In the genomic region with DNA sequence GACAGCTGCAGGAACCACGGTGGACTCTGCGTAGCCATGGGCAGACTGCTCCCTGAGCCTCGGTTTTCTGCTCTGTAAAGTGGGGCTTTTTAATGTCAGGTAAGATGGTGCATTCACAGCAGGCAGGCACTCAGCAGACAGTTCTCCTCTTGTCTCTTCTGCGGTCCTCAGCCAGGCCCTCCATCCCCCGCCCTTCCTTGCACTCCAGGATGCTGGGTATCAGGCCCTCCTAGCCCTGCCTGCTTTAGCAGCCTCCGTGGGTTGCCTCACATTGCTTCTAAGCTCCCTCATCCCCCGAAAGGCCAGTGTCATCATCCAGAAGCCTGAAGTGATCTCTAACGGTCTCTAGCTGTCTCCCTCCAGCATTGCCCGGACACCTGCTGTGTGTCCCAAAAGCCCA, we compare ENCODE assay signal across 28 cellular contexts.
"Had no signal": no experiment of that assay in that cellular context is flagged by ENCODE, and none has a peak within 500 bp of the region (broad histone marks: within the 10 kb centered on the region; RNA-seq: fewer than 3 reads in every experiment).

No MANE protein-coding gene starts in this region.

- H3K9me3 Mint-ChIP-seq: dendritic cell treated with granulocyte-macrophage colony-stimulating factor and Interleukin-4, amounts not matched to agents 40 ng/mL and 50 ng/mL, for 4 days; natural killer cell treated with Interleukin-12 subunit alpha and Interleukin-12 subunit beta and Interleukin-15 and Interleukin-18, amount 100 ng/mL, for 72 hours; stimulated activated naive CD8-positive, alpha-beta T cell treated with anti-CD3 and anti-CD28 coated beads, Interleukin-15, Interleukin-2, amounts not matched to agents 100 ng/mL and 50 ng/mL, for 24 hours had no signal

- H3K4me3 Mint-ChIP-seq: dendritic cell treated with granulocyte-macrophage colony-stimulating factor and Interleukin-4, amounts not matched to agents 40 ng/mL and 50 ng/mL, for 4 days; mesothelial cell of epicardium; naive B cell; natural killer cell treated with Interleukin-12 subunit alpha and Interleukin-12 subunit beta and Interleukin-15 and Interleukin-18, amount 100 ng/mL, for 72 hours; neural crest cell; stimulated activated naive B cell treated with anti-CD40 and anti-IgM and Interleukin-4, amounts not matched to agents 10 μg/mL and 1 μg/mL and 100 μg/mL, for 72 hours; stimulated activated naive CD8-positive, alpha-beta T cell treated with anti-CD3 and anti-CD28 coated beads, Interleukin-15, Interleukin-2, amounts not matched to agents 100 ng/mL and 50 ng/mL, for 24 hours had no signal

- H3K36me3 Mint-ChIP-seq: mesothelial cell of epicardium; naive B cell; natural killer cell treated with Interleukin-12 subunit alpha and Interleukin-12 subunit beta and Interleukin-15 and Interleukin-18, amount 100 ng/mL, for 72 hours; stimulated activated naive B cell treated with anti-CD40 and anti-IgM and Interleukin-4, amounts not matched to agents 10 μg/mL and 1 μg/mL and 100 μg/mL, for 72 hours had no signal

- DNase-seq: colonic mucosa; effector CD8-positive, alpha-beta T cell; foreskin keratinocyte; kidney; mesenchymal stem cell; mucosa of descending colon; naive B cell; nucleus accumbens; pancreas; right lobe of liver; small intestine; stimulated activated CD4-positive, alpha-beta T cell treated with anti-CD3 and anti-CD28 coated beads, Interleukin-15, amount 100 ng/mL, for 24 hours; stimulated activated CD4-positive, alpha-beta T cell treated with anti-CD3 and anti-CD28 coated beads, Interleukin-2, amount 100 ng/mL, for 48 hours; stimulated activated naive B cell treated with anti-CD40 and anti-IgM and Interleukin-4, amounts not matched to agents 10 μg/mL and 1 μg/mL and 100 μg/mL, for 72 hours; upper lobe of right lung had no signal

- H3K36me3 ChIP-seq: colonic mucosa, esophagus muscularis mucosa, gastroesophageal sphincter, heart left ventricle, left lung, pancreas, right lobe of liver, thoracic aorta, tibial nerve, upper lobe of right lung had no signal

- H3K4me3 ChIP-seq: colonic mucosa, esophagus muscularis mucosa, gastroesophageal sphincter, heart left ventricle, hepatocyte, left lung, mucosa of descending colon, pancreas, right lobe of liver, thoracic aorta, tibial nerve, upper lobe of right lung had no signal

- H3K27me3 ChIP-seq: colonic mucosa, hepatocyte, left lung, pancreas, right lobe of liver, tibial nerve, upper lobe of right lung had no signal

- H3K9me3 ChIP-seq: colonic mucosa, mucosa of descending colon, pancreas, right lobe of liver, thoracic aorta, upper lobe of right lung had no signal

- H2AFZ ChIP-seq: hepatocyte had no signal

- H3K4me2 ChIP-seq: hepatocyte had no signal

- H3K27ac Mint-ChIP-seq: dendritic cell treated with granulocyte-macrophage colony-stimulating factor and Interleukin-4, amounts not matched to agents 40 ng/mL and 50 ng/mL, for 4 days; mesothelial cell of epicardium; natural killer cell treated with Interleukin-12 subunit alpha and Interleukin-12 subunit beta and Interleukin-15 and Interleukin-18, amount 100 ng/mL, for 72 hours; progenitor cell of endocrine pancreas; stimulated activated naive B cell treated with anti-CD40 and anti-IgM and Interleukin-4, amounts not matched to agents 10 μg/mL and 1 μg/mL and 100 μg/mL, for 72 hours; stimulated activated naive CD8-positive, alpha-beta T cell treated with anti-CD3 and anti-CD28 coated beads, Interleukin-15, Interleukin-2, amounts not matched to agents 100 ng/mL and 50 ng/mL, for 24 hours had no signal

- H3K4me1 Mint-ChIP-seq: naive B cell; neural crest cell; stimulated activated naive B cell treated with anti-CD40 and anti-IgM and Interleukin-4, amounts not matched to agents 10 μg/mL and 1 μg/mL and 100 μg/mL, for 72 hours had no signal

- H3K27ac ChIP-seq: colonic mucosa, esophagus muscularis mucosa, foreskin keratinocyte, gastroesophageal sphincter, heart left ventricle, hepatocyte, left lung, pancreas, right lobe of liver, thoracic aorta, tibial nerve, upper lobe of right lung had no signal

- ATAC-seq: foreskin keratinocyte; gastroesophageal sphincter; heart left ventricle; left lung; mucosa of descending colon; natural killer cell treated with Interleukin-12 subunit alpha and Interleukin-12 subunit beta and Interleukin-15 and Interleukin-18, amount 100 ng/mL, for 72 hours; pancreas; right lobe of liver; stimulated activated naive B cell treated with anti-CD40 and anti-IgM and Interleukin-4, amounts not matched to agents 10 μg/mL and 1 μg/mL and 100 μg/mL, for 72 hours; upper lobe of right lung had no signal

- H3K4me1 ChIP-seq: colonic mucosa, esophagus muscularis mucosa, foreskin keratinocyte, gastroesophageal sphincter, heart left ventricle, left lung, pancreas, right lobe of liver, tibial nerve, upper lobe of right lung had no signal
